In genomic region chr2:32192418-32192817, GRCh38 we compare ENCODE assay signal across 17 cellular contexts. TPM values are rescaled to one million over a fixed set of nuclear protein-coding genes. Genes with fewer than 3 reads are reported as not detected.
DNase-seq lines count a peak whose midpoint lies in the region; ATAC-seq lines count a peak whose summit lies in the region.
"Had no signal": no experiment of that assay in that cellular context is flagged by ENCODE, and none has a peak within 500 bp of the region (broad histone marks: within the 10 kb centered on the region; RNA-seq: fewer than 3 reads in every experiment).

No MANE protein-coding gene starts in this region.

- CTCF ChIA-PET in activated CD4-positive, alpha-beta T cell treated with anti-CD3 and anti-CD28 coated beads for 36 hours (lab: Charles Lee): interaction anchor here (0.6 kb wide), 1 partner anchor 295 kb away, joined by 7 read pairs; no protein-coding TSS in a partner anchor

- intact Hi-C loops in activated CD4-positive, alpha-beta T cell treated with anti-CD3 and anti-CD28 coated beads for 36 hours (cut with DNase I, micrococcal nuclease): no loop called here
- intact Hi-C loops in activated T-helper 1 cell treated with anti-CD3 and anti-CD28 coated beads, Interleukin-12 subunit alpha, Interleukin-12 subunit beta, Interleukin-2, Interleukin-4 antibody, amounts not matched to agents 30 ng/mL and 10 ng/mL and 1 ng/mL, durations not matched to agents 14 hours and 24 hours and 36 hours (cut with micrococcal nuclease): no loop called here
- intact Hi-C loops in head of caudate nucleus (cut with DNase I): no loop called here

- no peak for DNase-seq in activated CD4-positive, alpha-beta T cell treated with anti-CD3 and anti-CD28 coated beads for 36 hours
- DNase-seq in activated CD4-positive, alpha-beta T cell treated with anti-CD3 and anti-CD28 coated beads, Interleukin-2, amount 50 U/mL, for 1 hour: no peak
- DNase-seq in stimulated activated naive CD8-positive, alpha-beta T cell treated with anti-CD3 and anti-CD28 coated beads, Interleukin-15, amount 100 ng/mL, for 72 hours: no peak
- DNase-seq in stimulated activated naive CD8-positive, alpha-beta T cell treated with anti-CD3 and anti-CD28 coated beads, Interleukin-15, Interleukin-2, amounts not matched to agents 100 U/mL and 50 U/mL, for 24 hours: no peak
- DNase-seq in activated T-helper 1 cell treated with anti-CD3 and anti-CD28 coated beads, Interleukin-12 subunit alpha, Interleukin-12 subunit beta, Interleukin-2, Interleukin-4 antibody, amounts not matched to agents 30 ng/mL and 10 ng/mL and 1 ng/mL, durations not matched to agents 14 hours and 24 hours and 36 hours (ENCODE audit: low spot score): no peak
- no peak for DNase-seq in mucosa of gallbladder (ENCODE audit: low spot score)
- DNase-seq in head of caudate nucleus: no peak
- DNase-seq: AML-193, DMS79 treated with DMSO at 0.1 percent for 48 hours, KBM-7, NCI-H1417 treated with DMSO at 0.1 percent for 48 hours, NCI-H187 treated with DMSO at 0.1 percent for 48 hours, NCI-H226, NCI-H524 treated with DMSO at 0.1 percent for 48 hours, SJCRH30 had no signal

- H3K4me1 Mint-ChIP-seq in activated CD4-positive, alpha-beta T cell treated with anti-CD3 and anti-CD28 coated beads for 36 hours: peaks cover 22% of the 10 kb centered on the region
- H3K4me1 Mint-ChIP-seq in stimulated activated naive CD8-positive, alpha-beta T cell treated with anti-CD3 and anti-CD28 coated beads, Interleukin-15, amount 100 ng/mL, for 72 hours: peaks cover 26% of the 10 kb centered on the region
- peaks cover 18% of the 10 kb centered on the region for H3K4me1 Mint-ChIP-seq in activated T-helper 1 cell treated with anti-CD3 and anti-CD28 coated beads, Interleukin-12 subunit alpha, Interleukin-12 subunit beta, Interleukin-2, Interleukin-4 antibody, amounts not matched to agents 30 ng/mL and 10 ng/mL and 1 ng/mL, durations not matched to agents 14 hours and 24 hours and 36 hours (ENCODE audit: low read depth)

- no peak overlapping the region for H3K4me3 Mint-ChIP-seq in activated CD4-positive, alpha-beta T cell treated with anti-CD3 and anti-CD28 coated beads for 36 hours
- H3K4me3 Mint-ChIP-seq in stimulated activated naive CD8-positive, alpha-beta T cell treated with anti-CD3 and anti-CD28 coated beads, Interleukin-15, amount 100 ng/mL, for 72 hours: no peak overlapping the region
- H3K4me3 Mint-ChIP-seq in activated T-helper 1 cell treated with anti-CD3 and anti-CD28 coated beads, Interleukin-12 subunit alpha, Interleukin-12 subunit beta, Interleukin-2, Interleukin-4 antibody, amounts not matched to agents 30 ng/mL and 10 ng/mL and 1 ng/mL, durations not matched to agents 14 hours and 24 hours and 36 hours: no peak overlapping the region

- H3K27me3 Mint-ChIP-seq in activated CD4-positive, alpha-beta T cell treated with anti-CD3 and anti-CD28 coated beads for 36 hours: no peaks in the 10 kb centered on the region
- H3K27me3 Mint-ChIP-seq in stimulated activated naive CD8-positive, alpha-beta T cell treated with anti-CD3 and anti-CD28 coated beads, Interleukin-15, amount 100 ng/mL, for 72 hours: no peaks in the 10 kb centered on the region
- no peaks in the 10 kb centered on the region for H3K27me3 Mint-ChIP-seq in activated T-helper 1 cell treated with anti-CD3 and anti-CD28 coated beads, Interleukin-12 subunit alpha, Interleukin-12 subunit beta, Interleukin-2, Interleukin-4 antibody, amounts not matched to agents 30 ng/mL and 10 ng/mL and 1 ng/mL, durations not matched to agents 14 hours and 24 hours and 36 hours (ENCODE audit: insufficient read depth)

- POLR2A ChIA-PET in activated CD4-positive, alpha-beta T cell treated with anti-CD3 and anti-CD28 coated beads for 36 hours (lab: Charles Lee): no interaction called here

- H3K36me3 Mint-ChIP-seq in activated CD4-positive, alpha-beta T cell treated with anti-CD3 and anti-CD28 coated beads for 36 hours (ENCODE audit: low read depth): peaks cover 16% of the 10 kb centered on the region
- peaks cover 15% of the 10 kb centered on the region for H3K36me3 Mint-ChIP-seq in activated T-helper 1 cell treated with anti-CD3 and anti-CD28 coated beads, Interleukin-12 subunit alpha, Interleukin-12 subunit beta, Interleukin-2, Interleukin-4 antibody, amounts not matched to agents 30 ng/mL and 10 ng/mL and 1 ng/mL, durations not matched to agents 14 hours and 24 hours and 36 hours (ENCODE audit: low read depth)

- ATAC-seq in activated CD4-positive, alpha-beta T cell treated with anti-CD3 and anti-CD28 coated beads for 36 hours: peak; percentile 28
- ATAC-seq in stimulated activated naive CD8-positive, alpha-beta T cell treated with anti-CD3 and anti-CD28 coated beads, Interleukin-15, amount 100 ng/mL, for 72 hours: no peak
- ATAC-seq in stimulated activated naive CD8-positive, alpha-beta T cell treated with anti-CD3 and anti-CD28 coated beads, Interleukin-15, Interleukin-2, amounts not matched to agents 100 U/mL and 50 U/mL, for 24 hours: no peak
- no peak for ATAC-seq in GM21367 (IDR thresholded peaks at IDR 0.05; ENCODE audit: unreplicated experiment)
- ATAC-seq: HepG2 had no signal

- H3K9me3 Mint-ChIP-seq in activated CD4-positive, alpha-beta T cell treated with anti-CD3 and anti-CD28 coated beads for 36 hours (ENCODE audit: low read depth): no peaks in the 10 kb centered on the region
- H3K9me3 Mint-ChIP-seq in stimulated activated naive CD8-positive, alpha-beta T cell treated with anti-CD3 and anti-CD28 coated beads, Interleukin-15, amount 100 ng/mL, for 72 hours: no peaks in the 10 kb centered on the region
- H3K9me3 Mint-ChIP-seq in activated T-helper 1 cell treated with anti-CD3 and anti-CD28 coated beads, Interleukin-12 subunit alpha, Interleukin-12 subunit beta, Interleukin-2, Interleukin-4 antibody, amounts not matched to agents 30 ng/mL and 10 ng/mL and 1 ng/mL, durations not matched to agents 14 hours and 24 hours and 36 hours: no peaks in the 10 kb centered on the region

- H3K27ac Mint-ChIP-seq in activated CD4-positive, alpha-beta T cell treated with anti-CD3 and anti-CD28 coated beads for 36 hours: peak overlapping the region; percentile 43
- H3K27ac Mint-ChIP-seq in stimulated activated naive CD8-positive, alpha-beta T cell treated with anti-CD3 and anti-CD28 coated beads, Interleukin-15, amount 100 ng/mL, for 72 hours: peak overlapping the region; percentile 14 to 27
- peak overlapping the region; percentile 18 for H3K27ac Mint-ChIP-seq in activated T-helper 1 cell treated with anti-CD3 and anti-CD28 coated beads, Interleukin-12 subunit alpha, Interleukin-12 subunit beta, Interleukin-2, Interleukin-4 antibody, amounts not matched to agents 30 ng/mL and 10 ng/mL and 1 ng/mL, durations not matched to agents 14 hours and 24 hours and 36 hours

RNA-seq across cellular contexts. Expression of gene SLC30A6, which starts 26.8 kb away (rescaled TPM):
- 10 to 100 TPM; 19.4 to 25.2 TPM for total RNA-seq in activated CD4-positive, alpha-beta T cell treated with anti-CD3 and anti-CD28 coated beads for 36 hours
- total RNA-seq in activated T-helper 1 cell treated with anti-CD3 and anti-CD28 coated beads, Interleukin-12 subunit alpha, Interleukin-12 subunit beta, Interleukin-2, Interleukin-4 antibody, amounts not matched to agents 30 ng/mL and 10 ng/mL and 1 ng/mL, durations not matched to agents 14 hours and 24 hours and 36 hours: 23.1 and 27.0 TPM in 2 replicates
- 21.7 TPM for total RNA-seq in mucosa of gallbladder
